16 cellular contexts compared by ENCODE assay signal in the genomic region with DNA sequence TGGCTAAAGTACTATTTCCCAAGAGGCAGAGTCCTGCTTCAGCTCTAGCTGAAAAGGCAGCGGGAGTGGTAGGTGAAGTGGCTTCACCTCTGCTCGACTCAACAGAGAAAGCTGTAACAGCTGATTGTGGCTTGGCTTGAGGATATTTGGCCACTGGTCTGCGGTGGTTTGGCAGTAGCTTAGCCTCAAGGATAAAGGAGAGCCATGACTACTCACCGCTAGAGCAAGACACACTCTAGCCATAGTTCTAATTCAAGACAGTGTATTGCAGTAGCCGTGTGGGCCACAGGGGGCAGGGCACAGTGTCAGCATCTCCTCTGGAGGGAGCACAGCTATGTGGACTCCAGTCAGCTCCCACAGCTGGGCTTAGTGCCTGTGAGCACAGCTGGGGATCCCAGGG. TPM values are rescaled to one million over a fixed set of nuclear protein-coding genes. Genes with fewer than 3 reads are reported as not detected.
DNase-seq lines count a peak whose midpoint lies in the region; ATAC-seq and TF ChIP-seq lines count a peak whose summit lies in the region.
"Had no signal": no experiment of that assay in that cellular context is flagged by ENCODE, and none has a peak within 500 bp of the region (broad histone marks: within the 10 kb centered on the region; RNA-seq: fewer than 3 reads in every experiment).

No MANE protein-coding gene starts in this region.

- DNase-seq in ELF-1 (ENCODE audit: low read depth, low spot score) (peak; percentile 11), astrocyte of the cerebellum (ENCODE audit: low read depth) (no peak), left lobe of liver (ENCODE audit: low spot score) (no peak), NCI-H345 treated with DMSO at 0.1 percent for 48 hours (lab: John Stamatoyannopoulos, UW; ENCODE audit: unreplicated experiment) (no peak), HPDE6-E6E7 (ENCODE audit: extremely low spot score) (no peak)
- no peak for DNase-seq in natural killer cell treated with Interleukin-12 subunit alpha and Interleukin-12 subunit beta and Interleukin-15 and Interleukin-18, amount 100 ng/mL, for 72 hours (ENCODE audit: low spot score)
- DNase-seq: activated CD4-positive, alpha-beta T cell treated with anti-CD3 and anti-CD28 coated beads, Interleukin-2, amount 10 ng/mL, durations not matched to agents 7 days and 5 days; activated naive CD8-positive, alpha-beta T cell treated with anti-CD3 and anti-CD28 coated beads, Interleukin-2, amount 10 ng/mL, durations not matched to agents 7 days and 5 days; effector memory CD4-positive, alpha-beta T cell; naive thymus-derived CD8-positive, alpha-beta T cell; NCI-H2227 treated with DMSO at 0.1 percent for 48 hours; uterus had no signal

- H3K27ac Mint-ChIP-seq in natural killer cell treated with Interleukin-12 subunit alpha and Interleukin-12 subunit beta and Interleukin-15 and Interleukin-18, amount 100 ng/mL, for 72 hours, result no peak overlapping the region
- H3K27ac Mint-ChIP-seq: activated CD4-positive, alpha-beta T cell treated with anti-CD3 and anti-CD28 coated beads, Interleukin-2, amount 10 ng/mL, durations not matched to agents 7 days and 5 days; activated naive CD8-positive, alpha-beta T cell treated with anti-CD3 and anti-CD28 coated beads, Interleukin-2, amount 10 ng/mL, durations not matched to agents 7 days and 5 days; naive thymus-derived CD8-positive, alpha-beta T cell had no signal

- H3K4me3 ChIP-seq in astrocyte of the cerebellum (ENCODE audit: low read depth, low read length), result no peak overlapping the region
- H3K4me3 ChIP-seq: SJSA1, skin epidermis, uterus had no signal

- TF ChIP-seq CTCF in astrocyte of the cerebellum (IDR thresholded peaks at IDR 0.05; ENCODE audit: low read depth, low read length, missing control alignments), result peak; percentile 11

- ATAC-seq in HG03175 (IDR thresholded peaks at IDR 0.05; ENCODE audit: unreplicated experiment), result peak; percentile 52
- peak; percentile 35 for ATAC-seq in left lobe of liver
- ATAC-seq in natural killer cell treated with Interleukin-12 subunit alpha and Interleukin-12 subunit beta and Interleukin-15 and Interleukin-18, amount 100 ng/mL, for 72 hours, result no peak
- no peak for ATAC-seq in HG03521 (IDR thresholded peaks at IDR 0.05; ENCODE audit: unreplicated experiment)
- ATAC-seq: naive thymus-derived CD8-positive, alpha-beta T cell had no signal

- peaks cover 23% of the 10 kb centered on the region for H3K9me3 Mint-ChIP-seq in natural killer cell treated with Interleukin-12 subunit alpha and Interleukin-12 subunit beta and Interleukin-15 and Interleukin-18, amount 100 ng/mL, for 72 hours

- peaks cover 33% of the 10 kb centered on the region for H3K36me3 Mint-ChIP-seq in natural killer cell treated with Interleukin-12 subunit alpha and Interleukin-12 subunit beta and Interleukin-15 and Interleukin-18, amount 100 ng/mL, for 72 hours
- H3K36me3 Mint-ChIP-seq: activated naive CD8-positive, alpha-beta T cell treated with anti-CD3 and anti-CD28 coated beads, Interleukin-2, amount 10 ng/mL, durations not matched to agents 7 days and 5 days had no signal

- in situ Hi-C loops in astrocyte of the cerebellum (cut with HindIII; ENCODE audit: low sequenced_read_pairs), result no loop called here

- no peaks in the 10 kb centered on the region for H3K4me1 Mint-ChIP-seq in natural killer cell treated with Interleukin-12 subunit alpha and Interleukin-12 subunit beta and Interleukin-15 and Interleukin-18, amount 100 ng/mL, for 72 hours (ENCODE audit: low read depth in 2 of 2)
- H3K4me1 Mint-ChIP-seq: activated CD4-positive, alpha-beta T cell treated with anti-CD3 and anti-CD28 coated beads, Interleukin-2, amount 10 ng/mL, durations not matched to agents 7 days and 5 days; activated naive CD8-positive, alpha-beta T cell treated with anti-CD3 and anti-CD28 coated beads, Interleukin-2, amount 10 ng/mL, durations not matched to agents 7 days and 5 days; naive thymus-derived CD8-positive, alpha-beta T cell had no signal

- H3K4me3 Mint-ChIP-seq in natural killer cell treated with Interleukin-12 subunit alpha and Interleukin-12 subunit beta and Interleukin-15 and Interleukin-18, amount 100 ng/mL, for 72 hours, result no peak overlapping the region
- H3K4me3 Mint-ChIP-seq: activated CD4-positive, alpha-beta T cell treated with anti-CD3 and anti-CD28 coated beads, Interleukin-2, amount 10 ng/mL, durations not matched to agents 7 days and 5 days; activated naive CD8-positive, alpha-beta T cell treated with anti-CD3 and anti-CD28 coated beads, Interleukin-2, amount 10 ng/mL, durations not matched to agents 7 days and 5 days; naive thymus-derived CD8-positive, alpha-beta T cell had no signal

- H3K27me3 Mint-ChIP-seq in natural killer cell treated with Interleukin-12 subunit alpha and Interleukin-12 subunit beta and Interleukin-15 and Interleukin-18, amount 100 ng/mL, for 72 hours, result peaks cover 0 to 11% of the 10 kb centered on the region in 2 donors
- H3K27me3 Mint-ChIP-seq: activated naive CD8-positive, alpha-beta T cell treated with anti-CD3 and anti-CD28 coated beads, Interleukin-2, amount 10 ng/mL, durations not matched to agents 7 days and 5 days had no signal

RNA-seq across cellular contexts. Expression of gene TPRG1, which starts 23.5 kb away (rescaled TPM):
- 33.3 TPM for total RNA-seq in left lobe of liver
- 1 to 10 TPM; 1.5 to 5.0 TPM for total RNA-seq in natural killer cell treated with Interleukin-12 subunit alpha and Interleukin-12 subunit beta and Interleukin-15 and Interleukin-18, amount 100 ng/mL, for 72 hours

Comparison
In these comparisons a context has a peak if more than half of its experiments do, and no peak if none do; other contexts are left out.
1. ATAC-seq: peak in HG03175 (single experiment) and left lobe of liver (single experiment); none in natural killer cell treated with Interleukin-12 subunit alpha and Interleukin-12 subunit beta and Interleukin-15 and Interleukin-18, amount 100 ng/mL, for 72 hours (0 of 2) and HG03521 (single experiment).